ENCODE assay signal across 8 cellular contexts in genomic region chr1:50423670-50424000, GRCh38. TPM values are rescaled to one million over a fixed set of nuclear protein-coding genes. Genes with fewer than 3 reads are reported as not detected.
DNase-seq lines count a peak whose midpoint lies in the region; FAIRE-seq and TF ChIP-seq lines count a peak whose summit lies in the region.

No MANE protein-coding gene starts in this region.

- no peak for FAIRE-seq in RCC 7860 (lab: Jason Lieb, UNC)

- H3K4me1 Mint-ChIP-seq in brain (peaks cover 66% of the 10 kb centered on the region), nephron (peaks cover 47% of the 10 kb centered on the region)

- peak overlapping the region; percentile 20 for H3K4me3 ChIP-seq in HFF-Myc (replicated peaks; ENCODE audit: low read depth, low read length)

- H3K27me3 Mint-ChIP-seq in brain (peaks cover 97% of the 10 kb centered on the region), nephron (ENCODE audit: low read depth) (peaks cover 96% of the 10 kb centered on the region)

- DNase-seq in DMS 273 (lab: John Stamatoyannopoulos, UW; ENCODE audit: unreplicated experiment) (peak; percentile 88), HFF-Myc (ENCODE audit: extremely low read depth, low read depth) (no peak), HCEC 1CT (no peak), HEK293T (ENCODE audit: extremely low spot score) (no peak), retina (no peak), RCC 7860 (ENCODE audit: low spot score) (no peak)

- peaks cover 0 to 22% (median 5%) of the 10 kb centered on the region in 5 experiments for H3K9me3 Mint-ChIP-seq in brain
- H3K9me3 Mint-ChIP-seq in nephron: peaks cover 2% of the 10 kb centered on the region

- H3K27ac Mint-ChIP-seq in brain: peak overlapping the region in 4 of 5 experiments; percentile 37 to 99 (median 82)
- H3K27ac Mint-ChIP-seq in nephron: no peak overlapping the region

- no peaks in the 10 kb centered on the region for H3K36me3 Mint-ChIP-seq in brain
- no peaks in the 10 kb centered on the region for H3K36me3 Mint-ChIP-seq in nephron (ENCODE audit: low read depth)

- H3K4me3 Mint-ChIP-seq in brain (peak overlapping the region; percentile 86 to 98 (median 89)), nephron (peak overlapping the region; percentile 72 to 77 (median 72))

- POLR2A ChIA-PET in HEK293T (lab: Yijun Ruan, JAX): interaction anchor here (0.6 to 2.9 kb wide), 8 partner anchors 9 to 1592 kb away, joined by 3 to 16 read pairs (median 4); no protein-coding TSS in a partner anchor

- TF ChIP-seq CTCF in HFF-Myc (IDR thresholded peaks at IDR 0.05; ENCODE audit: low read depth, low read length, missing control alignments) (no peak), brain (conservative IDR thresholded peaks at IDR 0.05) (no peak), nephron (IDR thresholded peaks at IDR 0.05; ENCODE audit: unreplicated experiment in 3 of 3) (no peak)

- CTCF ChIA-PET in HEK293T (lab: Yijun Ruan, JAX): interaction anchor here (0.6 to 0.9 kb wide), 3 partner anchors 81 to 181 kb away, joined by 3 to 4 read pairs (median 4); no protein-coding TSS in a partner anchor

TF ChIP-seq in HEK293T, 16 proteins besides CTCF, POLR2A, EP300 and RAD21:
- TF ChIP-seq SP1 (IDR thresholded peaks at IDR 0.05) (no peak), FOXA1 (IDR thresholded peaks at IDR 0.05) (no peak), TARDBP (IDR thresholded peaks at IDR 0.05) (no peak), FOXK2 (IDR thresholded peaks at IDR 0.05) (no peak), ZNF384 (IDR thresholded peaks at IDR 0.05) (no peak), ARNT (IDR thresholded peaks at IDR 0.05) (no peak), BHLHE40 (IDR thresholded peaks at IDR 0.05; ENCODE audit: borderline replicate concordance) (no peak), ELF4 (IDR thresholded peaks at IDR 0.05) (no peak), PKNOX1 (IDR thresholded peaks at IDR 0.05) (no peak), CTBP1 (IDR thresholded peaks at IDR 0.05; ENCODE audit: borderline replicate concordance) (no peak), LEF1 (IDR thresholded peaks at IDR 0.05; ENCODE audit: borderline replicate concordance) (no peak), L3MBTL2 (conservative IDR thresholded peaks at IDR 0.05) (no peak), HDGF (IDR thresholded peaks at IDR 0.05; ENCODE audit: borderline replicate concordance) (no peak), NFRKB (IDR thresholded peaks at IDR 0.05) (no peak), FOXM1 (IDR thresholded peaks at IDR 0.05; ENCODE audit: borderline replicate concordance) (no peak), SUZ12 (IDR thresholded peaks at IDR 0.05) (no peak)

RNA-seq across cellular contexts. Expression of gene DMRTA2, which starts 0.4 kb away (rescaled TPM):
- polyA plus RNA-seq in brain (ENCODE audit: insufficient read depth, low read depth, low replicate concordance): 19.7 TPM

Comparison
In these comparisons a context has a peak if more than half of its experiments do, and no peak if none do; other contexts are left out.
1. H3K27ac Mint-ChIP-seq: peak in brain (4 of 5); none in nephron (0 of 3).